9 cellular contexts compared by ENCODE assay signal in genomic region chr7:53350241-53350640, GRCh38.
DNase-seq lines count a peak whose midpoint lies in the region; ATAC-seq and TF ChIP-seq lines count a peak whose summit lies in the region.
"Had no signal": no experiment of that assay in that cellular context is flagged by ENCODE, and none has a peak within 500 bp of the region (broad histone marks: within the 10 kb centered on the region; RNA-seq: fewer than 3 reads in every experiment).

No MANE protein-coding gene starts in this region.

- no peak overlapping the region for H3K9ac ChIP-seq in colonic mucosa (ENCODE audit: low read depth in 2 of 2, low read length in 2 of 2)

- no peaks in the 10 kb centered on the region for H3K27me3 Mint-ChIP-seq in activated CD4-positive, alpha-beta memory T cell treated with anti-CD3 and anti-CD28 coated beads for 36 hours
- H3K27me3 Mint-ChIP-seq in activated CD4-positive, alpha-beta memory T cell treated with anti-CD3 and anti-CD28 coated beads, Interleukin-2, amount 10 ng/mL, durations not matched to agents 7 days and 5 days, result no peaks in the 10 kb centered on the region
- H3K27me3 Mint-ChIP-seq: CD4-positive, CD25-positive, alpha-beta regulatory T cell had no signal

- POLR2A ChIA-PET in activated CD4-positive, alpha-beta memory T cell treated with anti-CD3 and anti-CD28 coated beads for 36 hours (lab: Charles Lee), result no interaction called here
- POLR2A ChIA-PET in activated CD4-positive, alpha-beta memory T cell treated with anti-CD3 and anti-CD28 coated beads, Interleukin-2, amount 10 ng/mL, durations not matched to agents 7 days and 5 days (lab: Charles Lee), result no interaction called here

- no peaks in the 10 kb centered on the region for H3K27me3 ChIP-seq in colonic mucosa
- H3K27me3 ChIP-seq in upper lobe of left lung, result no peaks in the 10 kb centered on the region

- DNase-seq in activated CD4-positive, alpha-beta memory T cell treated with anti-CD3 and anti-CD28 coated beads for 36 hours, result peak; percentile 12
- no peak for DNase-seq in activated CD4-positive, alpha-beta memory T cell treated with anti-CD3 and anti-CD28 coated beads, Interleukin-2, amount 10 ng/mL, durations not matched to agents 7 days and 5 days
- peak; percentile 3 for DNase-seq in NCI-H1105 treated with DMSO at 0.1 percent for 48 hours (lab: John Stamatoyannopoulos, UW)
- peak; percentile 19 for DNase-seq in colonic mucosa
- no peak for DNase-seq in retinal pigment epithelial cell (ENCODE audit: low read depth)
- DNase-seq in T-helper 9 cell, result no peak
- no peak for DNase-seq in upper lobe of left lung
- DNase-seq in NCI-H1436 (lab: John Stamatoyannopoulos, UW), result no peak
- DNase-seq: CD4-positive, CD25-positive, alpha-beta regulatory T cell had no signal

- no peak for TF ChIP-seq POLR2A in upper lobe of left lung (IDR thresholded peaks at IDR 0.05)

- CTCF ChIA-PET in activated CD4-positive, alpha-beta memory T cell treated with anti-CD3 and anti-CD28 coated beads for 36 hours (lab: Charles Lee), result no interaction called here
- CTCF ChIA-PET in activated CD4-positive, alpha-beta memory T cell treated with anti-CD3 and anti-CD28 coated beads, Interleukin-2, amount 10 ng/mL, durations not matched to agents 7 days and 5 days (lab: Charles Lee), result no interaction called here

- no peak for TF ChIP-seq EP300 in upper lobe of left lung (IDR thresholded peaks at IDR 0.05)

- 9 to 23% methylated on average over 2 of the region's 2 CpGs for WGBS in upper lobe of left lung, 2 donors

- ATAC-seq in upper lobe of left lung (ENCODE audit: low FRiP score in 2 of 2), result no peak

- TF ChIP-seq CTCF in colonic mucosa (IDR thresholded peaks at IDR 0.05) (peak; percentile 27), retinal pigment epithelial cell (conservative IDR thresholded peaks at IDR 0.05; ENCODE audit: low read depth, low read length) (peak; percentile 2), upper lobe of left lung (IDR thresholded peaks at IDR 0.05) (peak in 1 of 6 experiments; percentile 8)

- H3K36me3 ChIP-seq in colonic mucosa (no peaks in the 10 kb centered on the region), upper lobe of left lung (no peaks in the 10 kb centered on the region)

- H3K4me3 ChIP-seq in colonic mucosa (no peak overlapping the region), retinal pigment epithelial cell (ENCODE audit: low read length) (no peak overlapping the region), upper lobe of left lung (no peak overlapping the region)

- no peaks in the 10 kb centered on the region for H3K9me3 ChIP-seq in colonic mucosa
- H3K9me3 ChIP-seq in upper lobe of left lung, result no peaks in the 10 kb centered on the region

- no peak overlapping the region for H3K27ac Mint-ChIP-seq in activated CD4-positive, alpha-beta memory T cell treated with anti-CD3 and anti-CD28 coated beads for 36 hours
- H3K27ac Mint-ChIP-seq in activated CD4-positive, alpha-beta memory T cell treated with anti-CD3 and anti-CD28 coated beads, Interleukin-2, amount 10 ng/mL, durations not matched to agents 7 days and 5 days, result no peak overlapping the region

- H3K36me3 Mint-ChIP-seq in activated CD4-positive, alpha-beta memory T cell treated with anti-CD3 and anti-CD28 coated beads for 36 hours, result no peaks in the 10 kb centered on the region
- no peaks in the 10 kb centered on the region for H3K36me3 Mint-ChIP-seq in activated CD4-positive, alpha-beta memory T cell treated with anti-CD3 and anti-CD28 coated beads, Interleukin-2, amount 10 ng/mL, durations not matched to agents 7 days and 5 days (ENCODE audit: low read depth)
- H3K36me3 Mint-ChIP-seq: CD4-positive, CD25-positive, alpha-beta regulatory T cell had no signal

- H3K4me1 Mint-ChIP-seq in activated CD4-positive, alpha-beta memory T cell treated with anti-CD3 and anti-CD28 coated beads for 36 hours (ENCODE audit: low read depth), result no peaks in the 10 kb centered on the region
- H3K4me1 Mint-ChIP-seq in activated CD4-positive, alpha-beta memory T cell treated with anti-CD3 and anti-CD28 coated beads, Interleukin-2, amount 10 ng/mL, durations not matched to agents 7 days and 5 days, result no peaks in the 10 kb centered on the region
- H3K4me1 Mint-ChIP-seq: CD4-positive, CD25-positive, alpha-beta regulatory T cell had no signal

- intact Hi-C loops in activated CD4-positive, alpha-beta memory T cell treated with anti-CD3 and anti-CD28 coated beads for 36 hours (cut with micrococcal nuclease), result no loop called here
- intact Hi-C loops in colonic mucosa (cut with DNase I), result no loop called here

- no peak overlapping the region for H3K27ac ChIP-seq in colonic mucosa
- H3K27ac ChIP-seq in upper lobe of left lung, result no peak overlapping the region

- H3K9me3 Mint-ChIP-seq in activated CD4-positive, alpha-beta memory T cell treated with anti-CD3 and anti-CD28 coated beads for 36 hours, result peaks cover 21% of the 10 kb centered on the region
- H3K9me3 Mint-ChIP-seq in activated CD4-positive, alpha-beta memory T cell treated with anti-CD3 and anti-CD28 coated beads, Interleukin-2, amount 10 ng/mL, durations not matched to agents 7 days and 5 days, result peaks cover 8% of the 10 kb centered on the region

- H3K4me1 ChIP-seq in colonic mucosa, result no peaks in the 10 kb centered on the region
- H3K4me1 ChIP-seq in upper lobe of left lung, result no peaks in the 10 kb centered on the region

- no peak overlapping the region for H3K4me3 Mint-ChIP-seq in activated CD4-positive, alpha-beta memory T cell treated with anti-CD3 and anti-CD28 coated beads for 36 hours
- no peak overlapping the region for H3K4me3 Mint-ChIP-seq in activated CD4-positive, alpha-beta memory T cell treated with anti-CD3 and anti-CD28 coated beads, Interleukin-2, amount 10 ng/mL, durations not matched to agents 7 days and 5 days
- H3K4me3 Mint-ChIP-seq: CD4-positive, CD25-positive, alpha-beta regulatory T cell had no signal

Comparison
In these comparisons a context has a peak if more than half of its experiments do, and no peak if none do; other contexts are left out.
1. DNase-seq: peak in activated CD4-positive, alpha-beta memory T cell treated with anti-CD3 and anti-CD28 coated beads for 36 hours (single experiment), NCI-H1105 treated with DMSO at 0.1 percent for 48 hours (single experiment) and colonic mucosa (single experiment); none in activated CD4-positive, alpha-beta memory T cell treated with anti-CD3 and anti-CD28 coated beads, Interleukin-2, amount 10 ng/mL, durations not matched to agents 7 days and 5 days (single experiment), retinal pigment epithelial cell (single experiment), T-helper 9 cell (single experiment), upper lobe of left lung (0 of 2) and NCI-H1436 (single experiment).